ENCODE assay signal across 25 cellular contexts in genomic region chr11:69860796-69861445, GRCh38. TPM values are rescaled to one million over a fixed set of nuclear protein-coding genes. Genes with fewer than 3 reads are reported as not detected.
"Had no signal": no experiment of that assay in that cellular context is flagged by ENCODE, and none has a peak within 500 bp of the region (broad histone marks: within the 10 kb centered on the region; RNA-seq: fewer than 3 reads in every experiment).

No MANE protein-coding gene starts in this region.

- H3K4me3 ChIP-seq: MG63 had no signal

- DNase-seq: IMR-90, Karpas-422, KG1, MG63, NCI-H1092, NCI-H1105 treated with DMSO at 0.1 percent for 48 hours, NCI-H1417 treated with DMSO at 0.1 percent for 48 hours, NCI-H146, NCI-H1694 treated with DMSO at 0.1 percent for 48 hours, NCI-H2029, NCI-H2081 treated with DMSO at 0.1 percent for 48 hours, NCI-H2171, NCI-H226, NCI-H446, NCI-H510A, NCI-H524 treated with DMSO at 0.1 percent for 48 hours, NCI-H69, NCI-H774, Right ventricle myocardium superior, RPMI8226, SIG-M5, SK-N-SH had no signal

- ATAC-seq: HepG2 had no signal

RNA-seq across cellular contexts. Expression of gene FGF3, which starts 41.7 kb away (rescaled TPM):
- total RNA-seq: HepG2, HT1080, IMR-90, Right ventricle myocardium superior, SK-MEL-5 had no signal
